12 cellular contexts compared by ENCODE assay signal in the genomic region with DNA sequence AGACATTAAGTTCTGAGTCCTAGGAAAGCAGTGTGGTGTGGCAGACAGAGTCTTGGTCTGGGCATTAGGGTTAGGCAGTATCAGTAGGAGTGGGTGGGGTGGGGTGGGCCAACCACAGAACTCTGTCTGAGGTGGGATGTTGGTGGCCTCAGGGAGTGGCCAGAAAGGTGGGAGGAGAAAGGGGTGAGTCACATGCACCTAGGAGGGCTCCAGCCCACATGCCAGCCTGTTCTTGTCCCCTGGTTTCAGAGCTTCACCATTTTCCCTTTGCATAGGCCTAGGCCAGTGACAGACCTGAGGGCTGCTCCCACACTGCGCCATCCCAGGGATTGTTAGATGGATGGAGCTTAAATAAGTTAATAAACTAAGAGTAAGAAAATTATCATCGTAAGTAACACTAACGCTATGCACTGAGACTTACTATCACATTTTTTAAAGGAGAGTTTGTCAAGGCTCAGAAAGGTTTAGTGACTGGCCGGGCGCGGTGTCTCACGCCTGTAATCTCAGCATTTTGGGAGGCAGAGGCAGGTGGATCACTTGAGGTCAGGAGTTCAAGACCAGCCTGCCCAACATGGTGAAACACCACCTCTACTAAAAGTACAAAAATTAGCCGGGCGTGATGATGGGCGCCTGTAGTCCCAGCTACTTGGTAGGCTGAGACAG. TPM values are rescaled to one million over a fixed set of nuclear protein-coding genes. Genes with fewer than 3 reads are reported as not detected.
DNase-seq lines count a peak whose midpoint lies in the region; ATAC-seq, FAIRE-seq and TF ChIP-seq lines count a peak whose summit lies in the region.
"Had no signal": no experiment of that assay in that cellular context is flagged by ENCODE, and none has a peak within 500 bp of the region (broad histone marks: within the 10 kb centered on the region; RNA-seq: fewer than 3 reads in every experiment).

No MANE protein-coding gene starts in this region.

- H3K36me3 ChIP-seq in BLaER1 treated with 17β-estradiol and CSF1 and Interleukin-3, amounts not matched to agents 10 nM and 100 nM: 0 out of 22 replicates have a peak, but pooled peaks cover 0 to 3% (median 0%) of the 10 kb centered on the region in 11 experiments
- peaks cover 0 to under 1% of the 10 kb centered on the region in 2 experiments; a peak in 1 of 3 replicates for H3K36me3 ChIP-seq in HEK293 (ENCODE audit: control insufficient read depth in 2 of 2, insufficient read depth in 1 of 2, low read length in 2 of 2)
- no peaks in the 10 kb centered on the region for H3K36me3 ChIP-seq in GM12878 (ENCODE audit: control insufficient read depth in 2 of 2, insufficient read depth in 2 of 2, low read length in 1 of 2)

- no TSS peak for BruUV-seq in GM12878 (replicated peaks; lab: Mats Ljungman, UMichigan)

- POLR2A ChIA-PET in HEK293 (lab: Yijun Ruan, JAX): no interaction called here
- POLR2A ChIA-PET in GM12878 (lab: Charles Lee): interaction anchor here (0.6 to 2.0 kb wide), 6 partner anchors 10 to 178 kb away, joined by 3 to 7 read pairs (median 4); a partner anchor contains a TSS

- no peak for TF ChIP-seq RAD21 in GM12878 (IDR thresholded peaks at IDR 0.05; ENCODE audit: insufficient read depth, low read depth, low read length)

- no peaks in the 10 kb centered on the region for H3K79me2 ChIP-seq in GM12878 (ENCODE audit: control insufficient read depth, insufficient read depth, low read length)

- peaks cover 0 to 9% (median 0%) of the 10 kb centered on the region in 11 experiments; a peak in 7 of 22 replicates for H3K27me3 ChIP-seq in BLaER1 treated with 17β-estradiol and CSF1 and Interleukin-3, amounts not matched to agents 10 nM and 100 nM
- H3K27me3 ChIP-seq in GM12878 (replicated peaks in 1 of 2; ENCODE audit: control insufficient read depth in 2 of 2, insufficient read depth in 2 of 2, low read length in 1 of 2): no peaks in the 10 kb centered on the region

- TF ChIP-seq POLR2A in GM12878 (IDR thresholded peaks at IDR 0.05; ENCODE audit: low read depth, low read length): no peak

- no peak for FAIRE-seq in GM12878 (lab: Jason Lieb, UNC)
- FAIRE-seq in HTR-8/SVneo (lab: Jason Lieb, UNC): no peak
- FAIRE-seq: frontal cortex had no signal

- H3K27ac ChIP-seq in BLaER1 treated with 17β-estradiol and CSF1 and Interleukin-3, amounts not matched to agents 10 nM and 100 nM: no peak overlapping the region
- no peak overlapping the region for H3K27ac ChIP-seq in HEK293 (ENCODE audit: extremely low read depth, low read depth, low read length)
- H3K27ac ChIP-seq in GM12878 (ENCODE audit: control insufficient read depth, insufficient read depth): no peak overlapping the region

- no peaks in the 10 kb centered on the region for H3K9me3 Mint-ChIP-seq in mesothelial cell of epicardium

- H3K27ac Mint-ChIP-seq in mesothelial cell of epicardium: no peak overlapping the region

- peaks cover 2% of the 10 kb centered on the region for H3K36me3 Mint-ChIP-seq in mesothelial cell of epicardium

- H2AFZ ChIP-seq in GM12878 (ENCODE audit: control insufficient read depth, low read depth, low read length): no peak overlapping the region

- TF ChIP-seq CTCF in HEK293 (tag by site-specific recombination; IDR thresholded peaks at IDR 0.05): no peak
- TF ChIP-seq CTCF in GM12878 (IDR thresholded peaks at IDR 0.05 in 2 of 3, conservative IDR thresholded peaks at IDR 0.05 in 1 of 3; ENCODE audit: control insufficient read depth in 2 of 3, extremely low read depth in 1 of 3, insufficient read depth in 1 of 3, low read depth in 3 of 3, low read length in 3 of 3): no peak
- no peak for TF ChIP-seq CTCF in mesothelial cell of epicardium (IDR thresholded peaks at IDR 0.05; ENCODE audit: unreplicated experiment)

- H3K27me3 Mint-ChIP-seq in mesothelial cell of epicardium (ENCODE audit: low read depth): peaks cover 10% of the 10 kb centered on the region

- in situ Hi-C loops in GM12878 (cut with MboI) (loop anchor here (5.0 kb wide), 1 partner anchor 165 kb away; no protein-coding TSS in a partner anchor), KBM-7 (cut with MboI; ENCODE audit: low pct_unique_long_range_greater_than_20kb, low sequenced_read_pairs) (loop anchor here (25.0 kb wide), 1 partner anchor 360 kb away; a partner anchor contains a TSS)

- peak overlapping the region; percentile 61 to 94 (median 89) for H3K4me2 ChIP-seq in BLaER1 treated with 17β-estradiol and CSF1 and Interleukin-3, amounts not matched to agents 10 nM and 100 nM
- H3K4me2 ChIP-seq in GM12878 (ENCODE audit: control insufficient read depth, insufficient read depth): peak overlapping the region; percentile 82; the same call in 1 of the 2 replicates

- no peak for TF ChIP-seq EP300 in GM12878 (IDR thresholded peaks at IDR 0.05; ENCODE audit: borderline replicate concordance in 1 of 2, control insufficient read depth in 1 of 2, low read depth in 2 of 2, low read length in 2 of 2)

- H4K20me1 ChIP-seq in BLaER1 treated with 17β-estradiol and CSF1 and Interleukin-3, amounts not matched to agents 10 nM and 100 nM: no peaks in the 10 kb centered on the region; a peak in 2 of 22 replicates
- H4K20me1 ChIP-seq in GM12878 (ENCODE audit: control insufficient read depth, insufficient read depth): no peaks in the 10 kb centered on the region

- RAD21 ChIA-PET in GM12878 (lab: Charles Lee; ENCODE audit: unreplicated experiment): interaction anchor here (0.6 to 3.4 kb wide), 24 partner anchors 12 to 453 kb away, joined by 3 to 36 read pairs (median 4); a partner anchor contains a TSS

- peaks cover 16% of the 10 kb centered on the region for H3K4me1 Mint-ChIP-seq in mesothelial cell of epicardium

- DNase-seq in GM12878 (ENCODE audit: low read depth, low spot score) (no peak), mesothelial cell of epicardium (ENCODE audit: low spot score in 2 of 2, unreplicated experiment in 2 of 2) (no peak), NCI-H1694 treated with DMSO at 0.1 percent for 48 hours (lab: John Stamatoyannopoulos, UW) (no peak), KBM-7 (no peak), HTR-8/SVneo (ENCODE audit: insufficient read length, low spot score) (no peak), SIG-M5 treated with dmso at 0.1 percent for 504 hours (lab: John Stamatoyannopoulos, UW; ENCODE audit: unreplicated experiment) (no peak)

- no peak for ATAC-seq in GM12878

- CTCF ChIA-PET in HEK293 (lab: Yijun Ruan, JAX): interaction anchor here (0.6 to 4.8 kb wide), 26 partner anchors 10 to 975 kb away, joined by 3 to 34 read pairs (median 4); a partner anchor contains a TSS
- CTCF ChIA-PET in GM12878 (lab: Yijun Ruan, JAX): interaction anchor here (0.5 to 18.5 kb wide), 45 partner anchors 9 to 1441 kb away, joined by 3 to 503 read pairs (median 4); a partner anchor contains a TSS

- peak overlapping the region; percentile 68 for H3K4me3 Mint-ChIP-seq in mesothelial cell of epicardium

- H3K9me3 ChIP-seq in BLaER1 treated with 17β-estradiol and CSF1 and Interleukin-3, amounts not matched to agents 10 nM and 100 nM (replicated peaks in 1 of 11): no peaks in the 10 kb centered on the region
- H3K9me3 ChIP-seq in HEK293 (ENCODE audit: control insufficient read depth, insufficient read depth, low read depth, low read length) (no peaks in the 10 kb centered on the region), GM12878 (replicated peaks; ENCODE audit: control insufficient read depth, insufficient read depth, low read length) (no peaks in the 10 kb centered on the region)

- 0 out of 22 replicates have a peak overlapping the region, but pooled peaks of 2 of the 11 experiments have one; percentile 66 to 68 for H3K9ac ChIP-seq in BLaER1 treated with 17β-estradiol and CSF1 and Interleukin-3, amounts not matched to agents 10 nM and 100 nM
- H3K9ac ChIP-seq in GM12878 (ENCODE audit: control insufficient read depth, insufficient read depth, low read length): no peak overlapping the region

- H3K4me3 ChIP-seq in BLaER1 treated with 17β-estradiol and CSF1 and Interleukin-3, amounts not matched to agents 10 nM and 100 nM: peak overlapping the region in 2 of 10 experiments; percentile 51 to 61; a peak in 5 of 20 replicates
- H3K4me3 ChIP-seq in HEK293 (ENCODE audit: low read depth, low read length) (no peak overlapping the region), GM12878 (no peak overlapping the region)

- 98% methylated on average over 10 of the region's 10 CpGs for WGBS in GM12878 (ENCODE audit: insufficient coverage, insufficient replicate concordance, low lambda C conversion rate, missing lambda C conversion rate)

- intact Hi-C loops in GM12878 (cut with micrococcal nuclease; ENCODE audit: unreplicated experiment): loop anchor here (2.0 to 5.0 kb wide), 2 partner anchors 215 to 454 kb away; no protein-coding TSS in a partner anchor

- SMC1A ChIA-PET in GM12878 (lab: Charles Lee; ENCODE audit: uncharacterized antibody, unreplicated experiment): interaction anchor here (0.6 to 3.2 kb wide), 13 partner anchors 11 to 454 kb away, joined by 3 to 30 read pairs (median 3); a partner anchor contains a TSS

- peaks cover 4 to 42% (median 18%) of the 10 kb centered on the region in 10 experiments; a peak in 15 of 20 replicates for H3K4me1 ChIP-seq in BLaER1 treated with 17β-estradiol and CSF1 and Interleukin-3, amounts not matched to agents 10 nM and 100 nM
- H3K4me1 ChIP-seq in HEK293 (ENCODE audit: control insufficient read depth, insufficient read depth, low read length) (no peaks in the 10 kb centered on the region), GM12878 (ENCODE audit: control insufficient read depth, insufficient read depth, low read length) (peaks cover 14% of the 10 kb centered on the region)

TF ChIP-seq in GM12878, 131 proteins besides CTCF, POLR2A, EP300 and RAD21 (continues in another document):
- no peak for TF ChIP-seq SIN3A (IDR thresholded peaks at IDR 0.05; ENCODE audit: low read depth, low read length)
- TF ChIP-seq YY1 (IDR thresholded peaks at IDR 0.05; ENCODE audit: low read depth, low read length): no peak
- TF ChIP-seq RAD51 (IDR thresholded peaks at IDR 0.05): no peak
- TF ChIP-seq CREB1 (IDR thresholded peaks at IDR 0.05; ENCODE audit: low read depth): no peak

RNA-seq across cellular contexts. Expression of a gene that starts 33.8 kb away (rescaled TPM):
- total RNA-seq in GM12878 (2013; cell fraction: nucleolus; rRNA removed): 288 TPM in 2 replicates
- 3.2 and 6.0 TPM in 2 replicates for total RNA-seq in GM12878 (2014; rRNA removed)
- total RNA-seq in GM12878 (2014; rRNA removed; fragmentation: Illumina TruSeq; extraction: Trizol): 3.6 and 5.3 TPM in 2 replicates
- 3.7 and 4.4 TPM in 2 replicates for total RNA-seq in GM12878 (2021)
- polyA plus RNA-seq in GM12878 (2011; ENCODE audit: low read depth): 6.2 TPM
- polyA plus RNA-seq in GM12878 (2011; rRNA removed): 72.1 and 84.4 TPM in 2 replicates
- polyA plus RNA-seq in GM12878 (2011; cell fraction: cytosol; rRNA removed): 43.3 and 48.4 TPM in 2 replicates
- 95.4 and 157 TPM in 2 replicates for polyA plus RNA-seq in GM12878 (2011; cell fraction: nucleus; rRNA removed)
- polyA plus RNA-seq in GM12878 (2012): 12.3 and 19.0 TPM in 2 replicates
- polyA plus RNA-seq in GM12878 (2014; fragmentation: Illumina TruSeq; extraction: Trizol): 3.1 and 4.9 TPM in 2 replicates
- 10 to 100 TPM; 10.6 to 11.1 TPM for polyA plus RNA-seq in GM12878 (2014; fragmentation: Nextera tagmentation; extraction: Ambion mirVana)
- 3.7 and 5.7 TPM in 2 replicates for polyA plus RNA-seq in GM12878 (2014; rRNA removed)
- polyA plus RNA-seq in GM12878 (2016; fragmentation: Nextera tagmentation; extraction: Ambion mirVana): 1 to 10 TPM; 7.7 TPM
- 93.0 and 115 TPM in 2 replicates for polyA minus RNA-seq in GM12878 (2011; rRNA and poly(A)+ RNA removed)
- 16.8 and 21.7 TPM in 2 replicates for polyA minus RNA-seq in GM12878 (2011; cell fraction: cytosol; rRNA and poly(A)+ RNA removed)
- 63.7 and 75.3 TPM in 2 replicates for polyA minus RNA-seq in GM12878 (2011; cell fraction: nucleus; rRNA and poly(A)+ RNA removed)
- total RNA-seq in mesothelial cell of epicardium: 0.22 to 0.72 TPM (median 0.53 TPM) in 3 replicates
- total RNA-seq: LHCN-M2, renal cortical epithelial cell had no signal
- polyA plus RNA-seq: BJ had no signal
